8 cellular contexts compared by ENCODE assay signal in genomic region chrX:119236599-119237525, GRCh38. TPM values are rescaled to one million over a fixed set of nuclear protein-coding genes. Genes with fewer than 3 reads are reported as not detected.
DNase-seq lines count a peak whose midpoint lies in the region; ATAC-seq, FAIRE-seq and TF ChIP-seq lines count a peak whose summit lies in the region.

No MANE protein-coding gene starts in this region.

- ATAC-seq in HG02759 (IDR thresholded peaks at IDR 0.05; ENCODE audit: unreplicated experiment) (peak; percentile 25), GM19467 (IDR thresholded peaks at IDR 0.05; ENCODE audit: unreplicated experiment) (no peak)

- TF ChIP-seq EP300 in neural cell (conservative IDR thresholded peaks at IDR 0.05; ENCODE audit: poor library complexity, severe bottlenecking) = no peak

- H3K4me3 ChIP-seq in fibroblast of mammary gland (ENCODE audit: control insufficient read depth, low read depth, low read length) = peak overlapping the region; percentile 75
- H3K4me3 ChIP-seq in neural cell (ENCODE audit: low read length) = peak overlapping the region; percentile 89
- peak overlapping the region; percentile 59 to 93 for H3K4me3 ChIP-seq in uterus

- H3K36me3 ChIP-seq in neural cell (ENCODE audit: insufficient read depth, low read length) (no peaks in the 10 kb centered on the region), uterus (no peaks in the 10 kb centered on the region)

- H3K27me3 ChIP-seq in neural cell (ENCODE audit: insufficient read depth, low read depth, low read length) (no peaks in the 10 kb centered on the region), uterus (no peaks in the 10 kb centered on the region)

- no peaks in the 10 kb centered on the region for H3K4me1 ChIP-seq in uterus

- TF ChIP-seq RAD21 in neural cell (conservative IDR thresholded peaks at IDR 0.05) = no peak

- H3K79me2 ChIP-seq in neural cell (replicated peaks; ENCODE audit: insufficient read depth, low read length) = peaks cover 37% of the 10 kb centered on the region

- H3K9me3 ChIP-seq in neural cell (ENCODE audit: low read length) = no peaks in the 10 kb centered on the region
- H3K9me3 ChIP-seq in uterus = no peaks in the 10 kb centered on the region

- H3K9me2 ChIP-seq in neural cell (ENCODE audit: insufficient read depth, low read length) = no peaks in the 10 kb centered on the region

- peak; percentile 80 for FAIRE-seq in GM18507 (lab: Jason Lieb, UNC)

- H3F3A ChIP-seq in neural cell (ENCODE audit: insufficient read depth, low read length, poor library complexity, severe bottlenecking) = no peaks in the 10 kb centered on the region

- peak overlapping the region; percentile 70 for H3K4me2 ChIP-seq in neural cell (ENCODE audit: low read length)

- H4K20me1 ChIP-seq in neural cell (ENCODE audit: insufficient read depth) = no peaks in the 10 kb centered on the region

- no peak for DNase-seq in GM18507 (ENCODE audit: extremely low spot score, insufficient read length, low read depth)
- peak; percentile 47 for DNase-seq in NCI-H526 treated with DMSO at 0.1 percent for 48 hours (lab: John Stamatoyannopoulos, UW)
- peak; percentile 34 to 43 for DNase-seq in activated T-cell treated with anti-CD3 and anti-CD28 coated beads, Interleukin-2, amount 50 U/mL, for 48 hours
- DNase-seq in fibroblast of mammary gland (ENCODE audit: low read depth) = peak; percentile 68
- DNase-seq in uterus = peak; percentile 32 to 36

- H2AFZ ChIP-seq in neural cell (ENCODE audit: low read depth, low read length) = peak overlapping the region; percentile 51

- H3K27ac ChIP-seq in neural cell (ENCODE audit: low read length) (peak overlapping the region; percentile 87), uterus (peak overlapping the region; percentile 79 to 86)

- H3K9ac ChIP-seq in neural cell (ENCODE audit: low read length) = peak overlapping the region; percentile 93

- TF ChIP-seq POLR2A in uterus (IDR thresholded peaks at IDR 0.05) = peak in 1 of 2 donors; percentile 13

- TF ChIP-seq CTCF in fibroblast of mammary gland (conservative IDR thresholded peaks at IDR 0.05; ENCODE audit: control insufficient read depth, insufficient read depth, low read depth, low read length) = no peak
- TF ChIP-seq CTCF in neural cell (IDR thresholded peaks at IDR 0.05; ENCODE audit: poor library complexity, severe bottlenecking) = no peak
- no peak for TF ChIP-seq CTCF in uterus (IDR thresholded peaks at IDR 0.05)

- intact Hi-C loops in uterus (cut with DNase I; ENCODE audit: low total_unique reads) = no loop called here

TF ChIP-seq in neural cell, 6 proteins besides CTCF, POLR2A, EP300 and RAD21:
- TF ChIP-seq POLR2AphosphoS5 (IDR thresholded peaks at IDR 0.05) (peak; percentile 64), TAF1 (IDR thresholded peaks at IDR 0.05; ENCODE audit: low read depth) (peak; percentile 55), REST (IDR thresholded peaks at IDR 0.05; ENCODE audit: borderline replicate concordance) (no peak), MXI1 (conservative IDR thresholded peaks at IDR 0.05; ENCODE audit: poor library complexity, severe bottlenecking) (peak; percentile 81), SMC3 (conservative IDR thresholded peaks at IDR 0.05; ENCODE audit: poor library complexity) (peak; percentile 8), EZH2 (IDR thresholded peaks at IDR 0.05; ENCODE audit: borderline replicate concordance, insufficient read depth, low read length, poor library complexity, severe bottlenecking) (no peak)

RNA-seq across cellular contexts. Expression of gene PGRMC1, which starts 0.8 kb away (rescaled TPM):
- polyA plus RNA-seq in neural cell = 667 and 672 TPM in 2 replicates
- polyA minus RNA-seq in neural cell = 399 and 408 TPM in 2 replicates
- 100 to 1,000 TPM in 3 of 4 donors, 10 to 100 TPM in 1; 94.0 to 361 (median 121) TPM for total RNA-seq in uterus
